26 cellular contexts compared by ENCODE assay signal in the genomic region with DNA sequence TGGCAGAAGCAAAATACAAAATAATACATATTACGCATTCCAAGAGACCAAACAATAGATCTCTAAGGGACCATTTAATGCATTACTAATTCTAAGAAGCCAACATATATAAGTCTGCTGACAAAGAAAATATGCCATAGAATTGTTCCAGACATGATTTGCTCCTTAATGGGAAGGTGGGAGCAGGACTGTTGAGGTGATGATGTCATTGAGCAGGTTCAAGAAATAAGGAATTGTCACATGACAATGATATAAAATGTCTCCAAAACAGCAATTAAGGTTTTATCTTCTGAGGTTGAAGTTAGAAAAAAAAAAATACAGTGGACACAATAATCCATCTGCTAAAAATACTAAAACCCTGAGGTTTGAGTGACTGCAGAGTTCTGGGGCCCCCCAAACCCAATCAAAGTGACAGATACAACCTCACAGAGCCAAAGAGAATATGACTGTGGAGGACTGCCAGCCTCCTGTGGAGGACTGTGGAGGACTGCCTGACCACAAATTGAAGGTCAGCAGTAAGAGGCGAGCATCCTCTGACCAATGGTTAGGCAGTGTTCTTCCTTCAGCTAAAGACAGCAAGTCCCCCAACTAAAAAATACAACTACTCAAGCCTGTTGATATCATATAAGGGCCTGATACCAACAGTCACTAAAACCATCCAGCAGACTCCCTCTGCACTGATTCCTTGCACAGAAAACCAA. TPM values are rescaled to one million over a fixed set of nuclear protein-coding genes. Genes with fewer than 3 reads are reported as not detected.
"Had no signal": no experiment of that assay in that cellular context is flagged by ENCODE, and none has a peak within 500 bp of the region (broad histone marks: within the 10 kb centered on the region; RNA-seq: fewer than 3 reads in every experiment).

No MANE protein-coding gene starts in this region.

- H3K4me3 ChIP-seq: colonic mucosa, esophagus squamous epithelium, gastrocnemius medialis, heart right ventricle, left lung, lower lobe of right lung, mucosa of descending colon had no signal

- ATAC-seq: effector memory CD8-positive, alpha-beta T cell; esophagus mucosa; gastrocnemius medialis; heart right ventricle; left cardiac atrium; left lung; left ventricle myocardium superior; lower lobe of right lung; mucosa of descending colon had no signal

- H3K27ac ChIP-seq: colonic mucosa, esophagus squamous epithelium, gastrocnemius medialis, heart right ventricle, lower lobe of right lung had no signal

- H3K36me3 ChIP-seq: colonic mucosa, esophagus squamous epithelium, gastrocnemius medialis, left lung, lower lobe of right lung had no signal

- DNase-seq: colonic mucosa; cortex of kidney; effector CD8-positive, alpha-beta T cell; effector memory CD8-positive, alpha-beta T cell; endodermal cell; erythroblast; esophagus squamous epithelium; foreskin fibroblast; foreskin melanocyte; gastrocnemius medialis; glutamatergic neuron; head of caudate nucleus; heart right ventricle; hippocampal formation; left cardiac atrium; left lung; left ventricle myocardium superior; lower lobe of right lung; mesenchymal stem cell; mucosa of descending colon; naive B cell had no signal

- H3K9me3 ChIP-seq: colonic mucosa, esophagus squamous epithelium, gastrocnemius medialis, heart right ventricle, left lung, lower lobe of right lung, mucosa of descending colon had no signal

- FAIRE-seq: endometrium, islet of Langerhans, keratinocyte had no signal

- H3K27me3 ChIP-seq: colonic mucosa, esophagus squamous epithelium, gastrocnemius medialis, heart right ventricle, left lung had no signal

- H3K4me1 ChIP-seq: colonic mucosa, esophagus squamous epithelium, gastrocnemius medialis, left lung had no signal

RNA-seq across cellular contexts. Expression of a gene that starts 45.9 kb away (rescaled TPM):
- total RNA-seq: kidney epithelial cell had no signal
